Comparison of ENCODE assay signal across 8 cellular contexts in genomic region chr10:27504897-27505457, GRCh38. TPM values are rescaled to one million over a fixed set of nuclear protein-coding genes. Genes with fewer than 3 reads are reported as not detected.
DNase-seq lines count a peak whose midpoint lies in the region; ATAC-seq lines count a peak whose summit lies in the region.

No MANE protein-coding gene starts in this region.

- peaks cover 3% of the 10 kb centered on the region; the same call in 1 of the 2 replicates for H3K36me3 ChIP-seq in iPS-20b (ENCODE audit: insufficient read depth, low read depth, low read length)

- H3K9ac ChIP-seq in iPS-20b (ENCODE audit: low read depth, low read length): peak overlapping the region; percentile 85

- peaks cover 6% of the 10 kb centered on the region; the same call in 1 of the 2 replicates for H3K4me1 ChIP-seq in iPS-20b (ENCODE audit: insufficient read depth, low read length)

- no peaks in the 10 kb centered on the region for H3K27me3 ChIP-seq in iPS-20b (ENCODE audit: insufficient read depth, low read length)

- intact Hi-C loops in head of caudate nucleus (cut with DNase I): loop anchor here (5.0 to 10.0 kb wide), 2 partner anchors 263 to 1030 kb away; partner anchors contain the start of genes ACBD5 and WAC

- H3K4me3 ChIP-seq in iPS-20b (ENCODE audit: low read length): peak overlapping the region; percentile 94

- H3K9me3 ChIP-seq in iPS-20b (ENCODE audit: insufficient read depth, low read depth, low read length): no peaks in the 10 kb centered on the region

- peak overlapping the region; percentile 100 for H3K4me3 Mint-ChIP-seq in activated CD4-positive, alpha-beta T cell treated with anti-CD3 and anti-CD28 coated beads, Interleukin-2, amount 10 ng/mL, durations not matched to agents 7 days and 5 days
- H3K4me3 Mint-ChIP-seq in activated naive CD8-positive, alpha-beta T cell treated with anti-CD3 and anti-CD28 coated beads, Interleukin-2, amount 50 U/mL, for 24 hours: peak overlapping the region; percentile 100
- H3K4me3 Mint-ChIP-seq in stimulated activated naive CD8-positive, alpha-beta T cell treated with anti-CD3 and anti-CD28 coated beads, Interleukin-15, amount 100 ng/mL, for 72 hours: peak overlapping the region; percentile 94 to 99

- H3K4me1 Mint-ChIP-seq in activated CD4-positive, alpha-beta T cell treated with anti-CD3 and anti-CD28 coated beads, Interleukin-2, amount 10 ng/mL, durations not matched to agents 7 days and 5 days: peaks cover 54% of the 10 kb centered on the region
- peaks cover 62% of the 10 kb centered on the region for H3K4me1 Mint-ChIP-seq in activated naive CD8-positive, alpha-beta T cell treated with anti-CD3 and anti-CD28 coated beads, Interleukin-2, amount 50 U/mL, for 24 hours
- H3K4me1 Mint-ChIP-seq in stimulated activated naive CD8-positive, alpha-beta T cell treated with anti-CD3 and anti-CD28 coated beads, Interleukin-15, amount 100 ng/mL, for 72 hours: peaks cover 51% of the 10 kb centered on the region

- no peak overlapping the region for H3K27ac ChIP-seq in iPS-20b (ENCODE audit: low read length)

- DNase-seq in activated CD4-positive, alpha-beta T cell treated with anti-CD3 and anti-CD28 coated beads, Interleukin-2, amount 10 ng/mL, durations not matched to agents 7 days and 5 days: no peak
- no peak for DNase-seq in activated CD4-positive, alpha-beta T cell treated with anti-CD3 and anti-CD28 coated beads for 1 hour
- DNase-seq in activated naive CD8-positive, alpha-beta T cell treated with anti-CD3 and anti-CD28 coated beads, Interleukin-2, amount 50 U/mL, for 24 hours: no peak
- DNase-seq in stimulated activated naive CD8-positive, alpha-beta T cell treated with anti-CD3 and anti-CD28 coated beads, Interleukin-15, amount 100 ng/mL, for 72 hours: no peak
- DNase-seq in DMS79 treated with DMSO at 0.1 percent for 48 hours (lab: John Stamatoyannopoulos, UW) (no peak), NOMO-1 (lab: John Stamatoyannopoulos, UW; ENCODE audit: unreplicated experiment in 2 of 2) (no peak), head of caudate nucleus (no peak)

- peaks cover 28% of the 10 kb centered on the region for H3K36me3 Mint-ChIP-seq in activated CD4-positive, alpha-beta T cell treated with anti-CD3 and anti-CD28 coated beads, Interleukin-2, amount 10 ng/mL, durations not matched to agents 7 days and 5 days (ENCODE audit: low read depth)
- H3K36me3 Mint-ChIP-seq in activated naive CD8-positive, alpha-beta T cell treated with anti-CD3 and anti-CD28 coated beads, Interleukin-2, amount 50 U/mL, for 24 hours (ENCODE audit: low read depth): peaks cover 20% of the 10 kb centered on the region

- ATAC-seq in activated naive CD8-positive, alpha-beta T cell treated with anti-CD3 and anti-CD28 coated beads, Interleukin-2, amount 50 U/mL, for 24 hours: no peak
- ATAC-seq in stimulated activated naive CD8-positive, alpha-beta T cell treated with anti-CD3 and anti-CD28 coated beads, Interleukin-15, amount 100 ng/mL, for 72 hours: no peak

- CTCF ChIA-PET in activated CD4-positive, alpha-beta T cell treated with anti-CD3 and anti-CD28 coated beads, Interleukin-2, amount 10 ng/mL, durations not matched to agents 7 days and 5 days (lab: Charles Lee): interaction anchor here (1.4 kb wide), 1 partner anchor 29 kb away, joined by 5 read pairs; no protein-coding TSS in a partner anchor

- H3K27me3 Mint-ChIP-seq in activated CD4-positive, alpha-beta T cell treated with anti-CD3 and anti-CD28 coated beads, Interleukin-2, amount 10 ng/mL, durations not matched to agents 7 days and 5 days: no peaks in the 10 kb centered on the region
- H3K27me3 Mint-ChIP-seq in activated naive CD8-positive, alpha-beta T cell treated with anti-CD3 and anti-CD28 coated beads, Interleukin-2, amount 50 U/mL, for 24 hours: peaks cover 4% of the 10 kb centered on the region
- no peaks in the 10 kb centered on the region for H3K27me3 Mint-ChIP-seq in stimulated activated naive CD8-positive, alpha-beta T cell treated with anti-CD3 and anti-CD28 coated beads, Interleukin-15, amount 100 ng/mL, for 72 hours

- no peaks in the 10 kb centered on the region for H3K9me3 Mint-ChIP-seq in activated CD4-positive, alpha-beta T cell treated with anti-CD3 and anti-CD28 coated beads, Interleukin-2, amount 10 ng/mL, durations not matched to agents 7 days and 5 days
- no peaks in the 10 kb centered on the region for H3K9me3 Mint-ChIP-seq in activated naive CD8-positive, alpha-beta T cell treated with anti-CD3 and anti-CD28 coated beads, Interleukin-2, amount 50 U/mL, for 24 hours
- H3K9me3 Mint-ChIP-seq in stimulated activated naive CD8-positive, alpha-beta T cell treated with anti-CD3 and anti-CD28 coated beads, Interleukin-15, amount 100 ng/mL, for 72 hours: no peaks in the 10 kb centered on the region

- POLR2A ChIA-PET in activated CD4-positive, alpha-beta T cell treated with anti-CD3 and anti-CD28 coated beads, Interleukin-2, amount 10 ng/mL, durations not matched to agents 7 days and 5 days (lab: Charles Lee): no interaction called here

- H3K27ac Mint-ChIP-seq in activated CD4-positive, alpha-beta T cell treated with anti-CD3 and anti-CD28 coated beads, Interleukin-2, amount 10 ng/mL, durations not matched to agents 7 days and 5 days: peak overlapping the region; percentile 99
- peak overlapping the region; percentile 98 for H3K27ac Mint-ChIP-seq in activated naive CD8-positive, alpha-beta T cell treated with anti-CD3 and anti-CD28 coated beads, Interleukin-2, amount 50 U/mL, for 24 hours
- peak overlapping the region; percentile 95 to 98 for H3K27ac Mint-ChIP-seq in stimulated activated naive CD8-positive, alpha-beta T cell treated with anti-CD3 and anti-CD28 coated beads, Interleukin-15, amount 100 ng/mL, for 72 hours

RNA-seq across cellular contexts. Expression of gene RAB18, which starts 0.9 kb away (rescaled TPM):
- total RNA-seq in activated CD4-positive, alpha-beta T cell treated with anti-CD3 and anti-CD28 coated beads, Interleukin-2, amount 10 ng/mL, durations not matched to agents 7 days and 5 days: 10 to 100 TPM; 62.5 to 68.2 TPM
